In the genomic region with DNA sequence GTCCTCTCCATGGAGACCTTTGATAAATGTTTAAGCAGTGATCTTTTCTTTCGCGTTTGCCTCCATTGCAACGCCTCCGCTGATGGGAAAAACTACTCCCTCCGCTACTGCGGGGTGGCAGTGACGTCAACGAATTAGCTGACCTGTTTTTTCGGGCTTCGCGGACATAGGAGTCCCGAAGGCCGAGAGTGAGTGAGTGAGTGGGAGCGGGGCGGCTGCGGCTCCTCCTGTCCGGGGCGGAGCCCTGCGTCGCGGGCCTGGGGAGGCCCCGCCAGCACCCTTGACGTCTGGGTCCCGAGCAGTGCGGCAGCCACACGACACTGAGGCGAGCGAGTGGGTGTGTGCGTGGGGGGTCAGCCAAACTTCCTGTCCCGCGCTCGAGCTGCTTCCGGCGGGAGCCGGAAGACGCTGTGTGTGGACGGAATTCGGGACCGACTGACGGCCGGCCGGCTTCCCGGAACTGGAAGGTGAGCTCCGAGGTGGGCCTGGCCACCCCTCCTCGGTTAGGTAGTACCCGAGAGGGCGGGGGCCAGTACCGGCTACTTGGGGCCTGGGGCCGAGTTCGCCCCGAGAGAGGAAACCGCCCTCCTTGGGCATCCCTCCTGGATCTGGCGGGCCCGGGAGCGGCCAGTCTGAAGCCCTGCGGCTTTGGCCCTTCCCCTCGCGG, we compare ENCODE assay signal across 8 cellular contexts. TPM values are rescaled to one million over a fixed set of nuclear protein-coding genes. Genes with fewer than 3 reads are reported as not detected.
DNase-seq lines count a peak whose midpoint lies in the region; ATAC-seq and TF ChIP-seq lines count a peak whose summit lies in the region.

A gene with protein sequence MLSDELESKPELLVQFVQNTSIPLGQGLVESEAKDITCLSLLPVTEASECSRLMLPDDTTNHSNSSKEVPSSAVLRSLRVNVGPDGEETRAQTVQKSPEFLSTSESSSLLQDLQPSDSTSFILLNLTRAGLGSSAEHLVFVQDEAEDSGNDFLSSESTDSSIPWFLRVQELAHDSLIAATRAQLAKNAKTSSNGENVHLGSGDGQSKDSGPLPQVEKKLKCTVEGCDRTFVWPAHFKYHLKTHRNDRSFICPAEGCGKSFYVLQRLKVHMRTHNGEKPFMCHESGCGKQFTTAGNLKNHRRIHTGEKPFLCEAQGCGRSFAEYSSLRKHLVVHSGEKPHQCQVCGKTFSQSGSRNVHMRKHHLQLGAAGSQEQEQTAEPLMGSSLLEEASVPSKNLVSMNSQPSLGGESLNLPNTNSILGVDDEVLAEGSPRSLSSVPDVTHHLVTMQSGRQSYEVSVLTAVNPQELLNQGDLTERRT (plus strand): TSS at position 411 of the 667 bp plus-strand sequence. CDS start 5,317 bp downstream, outside the sequence.

- H3K9me3 ChIP-seq in SU-DHL-6 (ENCODE audit: insufficient read depth, low read length) (no peaks in the 10 kb centered on the region), ovary (no peaks in the 10 kb centered on the region), thyroid gland (no peaks in the 10 kb centered on the region)

- peak; percentile 61 for TF ChIP-seq EP300 in ovary (IDR thresholded peaks at IDR 0.05)

- no peaks in the 10 kb centered on the region for H3K9me3 Mint-ChIP-seq in activated naive CD8-positive, alpha-beta T cell treated with anti-CD3 and anti-CD28 coated beads, Interleukin-2, amount 10 ng/mL, durations not matched to agents 7 days and 5 days

- H3K27ac ChIP-seq in SU-DHL-6 (ENCODE audit: low read depth, low read length) (peak within 1 kb of the TSS; percentile 65), ovary (peak within 1 kb of the TSS; percentile 90 to 92), thyroid gland (peak within 1 kb of the TSS; percentile 88 to 98 (median 92))

- H3K36me3 Mint-ChIP-seq in activated naive CD8-positive, alpha-beta T cell treated with anti-CD3 and anti-CD28 coated beads, Interleukin-2, amount 10 ng/mL, durations not matched to agents 7 days and 5 days = peaks cover 11% of the 10 kb centered on the region

- POLR2A ChIA-PET in activated naive CD8-positive, alpha-beta T cell treated with anti-CD3 and anti-CD28 coated beads, Interleukin-2, amount 10 ng/mL, durations not matched to agents 7 days and 5 days (lab: Charles Lee) = interaction anchor here (0.7 to 1.9 kb wide), 13 partner anchors 9 to 318 kb away, joined by 3 to 16 read pairs (median 4); a partner anchor contains a TSS

- peak within 1 kb of the TSS; percentile 96 for H3K4me3 Mint-ChIP-seq in activated naive CD8-positive, alpha-beta T cell treated with anti-CD3 and anti-CD28 coated beads, Interleukin-2, amount 10 ng/mL, durations not matched to agents 7 days and 5 days

- peak within 1 kb of the TSS; percentile 96 for H3K4me2 ChIP-seq in SU-DHL-6 (ENCODE audit: low read depth, low read length, poor library complexity, severe bottlenecking)

- peaks cover 61% of the 10 kb centered on the region for H3K79me2 ChIP-seq in SU-DHL-6 (ENCODE audit: insufficient read depth, low read length)

- H3K27me3 ChIP-seq in SU-DHL-6 (ENCODE audit: low read length) (no peaks in the 10 kb centered on the region), ovary (no peaks in the 10 kb centered on the region), thyroid gland (no peaks in the 10 kb centered on the region)

- H3K4me1 Mint-ChIP-seq in activated naive CD8-positive, alpha-beta T cell treated with anti-CD3 and anti-CD28 coated beads, Interleukin-2, amount 10 ng/mL, durations not matched to agents 7 days and 5 days = peaks cover 46% of the 10 kb centered on the region

- intact Hi-C loops in head of caudate nucleus (cut with DNase I) = no loop called here
- intact Hi-C loops in ovary (cut with DNase I) = loop anchor here in 2 of 4 donors (2.0 to 10.0 kb wide), 2 partner anchors 64 to 128 kb away; a partner anchor contains a TSS
- intact Hi-C loops in thyroid gland (cut with DNase I) = no loop called here

- no peaks in the 10 kb centered on the region for H3K27me3 Mint-ChIP-seq in activated naive CD8-positive, alpha-beta T cell treated with anti-CD3 and anti-CD28 coated beads, Interleukin-2, amount 10 ng/mL, durations not matched to agents 7 days and 5 days

- H3K4me3 ChIP-seq in SU-DHL-6 (ENCODE audit: insufficient read depth, low read length, poor library complexity, severe bottlenecking) (peak within 1 kb of the TSS; percentile 75), ovary (peak within 1 kb of the TSS; percentile 77), thyroid gland (replicated peaks in 1 of 3) (peak within 1 kb of the TSS; percentile 66 to 98 (median 87))

- no peaks in the 10 kb centered on the region for H3K9me2 ChIP-seq in SU-DHL-6 (replicated peaks; ENCODE audit: insufficient read depth, low read length)

- H3K4me1 ChIP-seq in ovary (ENCODE audit: insufficient read depth) = peaks cover 3% of the 10 kb centered on the region
- H3K4me1 ChIP-seq in thyroid gland = peaks cover 6 to 16% of the 10 kb centered on the region in 2 donors

- DNase-seq in NCI-H128 (lab: John Stamatoyannopoulos, UW; ENCODE audit: unreplicated experiment) = peak; percentile 68
- peak; percentile 85 for DNase-seq in activated naive CD8-positive, alpha-beta T cell treated with anti-CD3 and anti-CD28 coated beads, Interleukin-2, amount 10 ng/mL, durations not matched to agents 7 days and 5 days
- DNase-seq in head of caudate nucleus = peak; percentile 73 to 96 (median 90)
- peak; percentile 92 to 95 (median 93) for DNase-seq in ovary
- DNase-seq in thyroid gland = peak; percentile 96

- H2AFZ ChIP-seq in SU-DHL-6 (ENCODE audit: low read depth, low read length, severe bottlenecking) = peak within 1 kb of the TSS; percentile 67

- no peak for TF ChIP-seq CTCF in SU-DHL-6 (IDR thresholded peaks at IDR 0.05; ENCODE audit: insufficient read depth, low read length, poor library complexity, severe bottlenecking)
- no peak for TF ChIP-seq CTCF in ovary (IDR thresholded peaks at IDR 0.05)
- no peak for TF ChIP-seq CTCF in thyroid gland (IDR thresholded peaks at IDR 0.05)

- ATAC-seq in HG02678 (IDR thresholded peaks at IDR 0.05; ENCODE audit: unreplicated experiment) = peak; percentile 97
- ATAC-seq in activated naive CD8-positive, alpha-beta T cell treated with anti-CD3 and anti-CD28 coated beads, Interleukin-2, amount 10 ng/mL, durations not matched to agents 7 days and 5 days (ENCODE audit: low read depth) = peak; percentile 99

- peak within 1 kb of the TSS; percentile 92 for H3K9ac ChIP-seq in SU-DHL-6 (ENCODE audit: low read length)

- H4K20me1 ChIP-seq in SU-DHL-6 (ENCODE audit: low read depth, low read length) = peaks cover 6% of the 10 kb centered on the region; the same call in 1 of the 2 replicates

- H3K36me3 ChIP-seq in SU-DHL-6 (ENCODE audit: low read length) (no peaks in the 10 kb centered on the region), ovary (no peaks in the 10 kb centered on the region), thyroid gland (no peaks in the 10 kb centered on the region)

- peak within 1 kb of the TSS; percentile 97 for H3K27ac Mint-ChIP-seq in activated naive CD8-positive, alpha-beta T cell treated with anti-CD3 and anti-CD28 coated beads, Interleukin-2, amount 10 ng/mL, durations not matched to agents 7 days and 5 days

- TF ChIP-seq POLR2A in GM10847 (IDR thresholded peaks at IDR 0.05; ENCODE audit: extremely low read depth, insufficient read length) (peak; percentile 72), ovary (IDR thresholded peaks at IDR 0.05) (peak; percentile 82), thyroid gland (IDR thresholded peaks at IDR 0.05) (peak in 1 of 2 donors; percentile 86)

- peaks cover 23% of the 10 kb centered on the region for H3F3A ChIP-seq in SU-DHL-6 (ENCODE audit: insufficient read depth)

- 0% methylated on average over 28 to 58 of the region's 58 CpGs for WGBS in ovary, 3 donors
- WGBS in thyroid gland, 2 donors = 0 to 1% methylated on average over 31 to 39 of the region's 58 CpGs

RNA-seq across cellular contexts. Expression of the gene that starts here (rescaled TPM):
- total RNA-seq in activated naive CD8-positive, alpha-beta T cell treated with anti-CD3 and anti-CD28 coated beads, Interleukin-2, amount 10 ng/mL, durations not matched to agents 7 days and 5 days = 10 to 100 TPM; 53.3 to 56.5 TPM
- 10 to 100 TPM; 47.7 to 71.4 (median 54.4) TPM for total RNA-seq in ovary
- 10 to 100 TPM; 37.0 to 65.4 TPM for polyA plus RNA-seq in ovary
- 10 to 100 TPM; 48.8 to 57.3 (median 51.2) TPM for total RNA-seq in thyroid gland

Comparison
In these comparisons a context has a peak if more than half of its experiments do, and no peak if none do; other contexts are left out.
1. Peak in every context shown above with its lines: DNase-seq, ATAC-seq, H3K4me3 ChIP-seq and H3K27ac ChIP-seq.